30 cellular contexts compared by ENCODE assay signal in the genomic region with DNA sequence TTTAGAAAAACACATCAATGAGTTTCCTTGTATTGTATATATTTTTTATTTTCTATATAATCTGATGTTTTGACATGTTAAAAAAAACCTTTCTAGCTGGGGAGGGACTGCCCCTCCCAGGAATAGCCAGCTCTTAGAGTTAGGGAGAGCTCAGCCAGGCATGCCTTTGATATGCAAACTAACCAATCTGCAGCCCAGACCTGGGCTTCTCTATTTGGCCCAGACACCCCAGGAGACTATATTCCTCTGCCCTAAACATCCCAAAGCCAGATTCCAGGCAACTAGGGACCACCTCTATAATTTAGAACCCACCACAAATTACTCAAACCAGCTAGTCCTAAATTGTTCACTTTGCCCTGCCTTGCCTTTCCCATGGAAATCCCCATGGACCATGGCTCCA.
"Had no signal": no experiment of that assay in that cellular context is flagged by ENCODE, and none has a peak within 500 bp of the region (broad histone marks: within the 10 kb centered on the region; RNA-seq: fewer than 3 reads in every experiment).

No MANE protein-coding gene starts in this region.

- H3K27me3 ChIP-seq: heart right ventricle, hepatocyte, pancreas, suprapubic skin, tibial artery, uterus had no signal

- H3K27me3 Mint-ChIP-seq: naive thymus-derived CD4-positive, alpha-beta T cell; natural killer cell treated with Interleukin-12 subunit alpha and Interleukin-12 subunit beta and Interleukin-15 and Interleukin-18, amount 100 ng/mL, for 72 hours; stimulated activated naive CD8-positive, alpha-beta T cell treated with anti-CD3 and anti-CD28 coated beads, Interleukin-15, Interleukin-2, amounts not matched to agents 100 ng/mL and 50 ng/mL, for 24 hours had no signal

- H3K4me3 ChIP-seq: heart right ventricle, hepatocyte, left ventricle myocardium inferior, lung, mucosa of descending colon, pancreas, prostate gland, skin epidermis, suprapubic skin, thoracic aorta, tibial artery, uterus had no signal

- ATAC-seq: heart right ventricle; left cardiac atrium; mucosa of descending colon; naive thymus-derived CD4-positive, alpha-beta T cell; natural killer cell treated with Interleukin-12 subunit alpha and Interleukin-12 subunit beta and Interleukin-15 and Interleukin-18, amount 100 ng/mL, for 72 hours; pancreas; right cardiac atrium; sciatic nerve; stimulated activated effector memory CD8-positive, alpha-beta T cell treated with anti-CD3 and anti-CD28 coated beads, Interleukin-12 subunit alpha, Interleukin-12 subunit beta, amount 100 ng/mL, for 72 hours had no signal

- H3K36me3 Mint-ChIP-seq: naive thymus-derived CD4-positive, alpha-beta T cell; natural killer cell treated with Interleukin-12 subunit alpha and Interleukin-12 subunit beta and Interleukin-15 and Interleukin-18, amount 100 ng/mL, for 72 hours; stimulated activated effector memory CD8-positive, alpha-beta T cell treated with anti-CD3 and anti-CD28 coated beads, Interleukin-12 subunit alpha, Interleukin-12 subunit beta, amount 100 ng/mL, for 72 hours; type B pancreatic cell had no signal

- H3K9me3 ChIP-seq: mucosa of descending colon, pancreas, prostate gland, suprapubic skin, thoracic aorta, tibial artery, uterus had no signal

- H3K79me2 ChIP-seq: hepatocyte had no signal

- DNase-seq: heart right ventricle; islet precursor cell; left cardiac atrium; left ventricle myocardium inferior; midbrain; mucosa of descending colon; naive thymus-derived CD4-positive, alpha-beta T cell; nucleus accumbens; pancreas; posterior cingulate gyrus; retina; stimulated activated CD4-positive, alpha-beta T cell treated with anti-CD3 and anti-CD28 coated beads, Interleukin-12 subunit alpha, Interleukin-12 subunit beta, amount 100 ng/mL, for 4 hours; stimulated activated CD4-positive, alpha-beta T cell treated with anti-CD3 and anti-CD28 coated beads, Interleukin-15, amount 100 ng/mL, for 24 hours; stimulated activated CD4-positive, alpha-beta T cell treated with anti-CD3 and anti-CD28 coated beads, Interleukin-2, amount 100 ng/mL, for 24 hours; stimulated activated CD4-positive, alpha-beta T cell treated with anti-CD3 and anti-CD28 coated beads, Interleukin-4, amount 100 ng/mL, for 1 hour; stimulated activated naive CD4-positive, alpha-beta T cell; tibial artery; uterus had no signal

- H3K36me3 ChIP-seq: heart right ventricle, left ventricle myocardium inferior, pancreas, prostate gland, suprapubic skin, thoracic aorta, tibial artery, uterus had no signal

- H3K27ac ChIP-seq: heart right ventricle, hepatocyte, left ventricle myocardium inferior, pancreas, prostate gland, skin epidermis, suprapubic skin, thoracic aorta, tibial artery, uterus had no signal

- H2AFZ ChIP-seq: hepatocyte had no signal

- H3K27ac Mint-ChIP-seq: naive thymus-derived CD4-positive, alpha-beta T cell; natural killer cell treated with Interleukin-12 subunit alpha and Interleukin-12 subunit beta and Interleukin-15 and Interleukin-18, amount 100 ng/mL, for 72 hours; stimulated activated effector memory CD8-positive, alpha-beta T cell treated with anti-CD3 and anti-CD28 coated beads, Interleukin-12 subunit alpha, Interleukin-12 subunit beta, amount 100 ng/mL, for 72 hours; stimulated activated naive CD8-positive, alpha-beta T cell treated with anti-CD3 and anti-CD28 coated beads, Interleukin-15, Interleukin-2, amounts not matched to agents 100 ng/mL and 50 ng/mL, for 24 hours; type B pancreatic cell had no signal

- H3K4me2 ChIP-seq: hepatocyte had no signal

- H3K4me3 Mint-ChIP-seq: naive thymus-derived CD4-positive, alpha-beta T cell; natural killer cell treated with Interleukin-12 subunit alpha and Interleukin-12 subunit beta and Interleukin-15 and Interleukin-18, amount 100 ng/mL, for 72 hours; stimulated activated effector memory CD8-positive, alpha-beta T cell treated with anti-CD3 and anti-CD28 coated beads, Interleukin-12 subunit alpha, Interleukin-12 subunit beta, amount 100 ng/mL, for 72 hours; stimulated activated naive CD8-positive, alpha-beta T cell treated with anti-CD3 and anti-CD28 coated beads, Interleukin-15, Interleukin-2, amounts not matched to agents 100 ng/mL and 50 ng/mL, for 24 hours; type B pancreatic cell had no signal

- H3K4me1 Mint-ChIP-seq: naive thymus-derived CD4-positive, alpha-beta T cell; stimulated activated effector memory CD8-positive, alpha-beta T cell treated with anti-CD3 and anti-CD28 coated beads, Interleukin-12 subunit alpha, Interleukin-12 subunit beta, amount 100 ng/mL, for 72 hours had no signal

- H3K4me1 ChIP-seq: pancreas, prostate gland, suprapubic skin, tibial artery, uterus had no signal
